ENCODE assay signal across 30 cellular contexts in genomic region chr5:145589063-145589462, GRCh38.
"Had no signal": no experiment of that assay in that cellular context is flagged by ENCODE, and none has a peak within 500 bp of the region (broad histone marks: within the 10 kb centered on the region; RNA-seq: fewer than 3 reads in every experiment).

No MANE protein-coding gene starts in this region.

- H3K27ac ChIP-seq: body of pancreas, colonic mucosa, epithelial cell of prostate, esophagus squamous epithelium, gastroesophageal sphincter, heart right ventricle had no signal

- H3K4me2 ChIP-seq: hepatocyte had no signal

- H3K36me3 ChIP-seq: adrenal gland, colonic mucosa, esophagus squamous epithelium, gastroesophageal sphincter, heart right ventricle had no signal

- ATAC-seq: activated CD4-positive, alpha-beta T cell treated with anti-CD3 and anti-CD28 coated beads for 36 hours; activated CD8-positive, alpha-beta T cell treated with anti-CD3 and anti-CD28 coated beads, Interleukin-2, amount 10 ng/mL, durations not matched to agents 7 days and 5 days; activated naive CD8-positive, alpha-beta T cell treated with anti-CD3 and anti-CD28 coated beads, Interleukin-2, amount 50 U/mL, for 24 hours; activated T-cell treated with anti-CD3 and anti-CD28 coated beads, Interleukin-2, amount 50 U/mL, for 4 hours; activated T-helper 17 cell treated with anti-CD3 and anti-CD28 coated beads, Interleukin-2, amount 50 U/mL, for 72 hours; body of pancreas; gastroesophageal sphincter; heart right ventricle had no signal

- DNase-seq: activated CD4-positive, alpha-beta memory T cell treated with anti-CD3 and anti-CD28 coated beads for 36 hours; activated CD4-positive, alpha-beta T cell treated with anti-CD3 and anti-CD28 coated beads for 36 hours; activated CD4-positive, alpha-beta T cell treated with anti-CD3 and anti-CD28 coated beads, Interleukin-2, amount 10 ng/mL, durations not matched to agents 24 days and 14 days; activated CD4-positive, CD25-positive, alpha-beta regulatory T cell; activated CD4-positive, CD25-positive, alpha-beta regulatory T cell treated with anti-CD3 and anti-CD28 coated beads, Interleukin-2, amount 50 U/mL, for 72 hours; activated CD8-positive, alpha-beta T cell treated with anti-CD3 and anti-CD28 coated beads, Interleukin-2, amount 10 ng/mL, durations not matched to agents 7 days and 5 days; activated effector memory CD4-positive, alpha-beta T cell treated with Interleukin-2 at 50 U/mL for 16 hours; activated gamma-delta T cell treated with Interleukin-2 at 50 U/mL for 16 hours; activated naive CD4-positive, alpha-beta T cell treated with anti-CD3 and anti-CD28 coated beads, Interleukin-2, amount 50 U/mL, for 16 hours; activated naive CD4-positive, alpha-beta T cell treated with Interleukin-2 at 50 U/mL for 16 hours; activated naive CD8-positive, alpha-beta T cell treated with anti-CD3 and anti-CD28 coated beads for 36 hours; activated naive CD8-positive, alpha-beta T cell treated with anti-CD3 and anti-CD28 coated beads, Interleukin-2, amount 50 U/mL, for 24 hours; activated T-cell treated with anti-CD3 and anti-CD28 coated beads, Interleukin-2, amount 50 U/mL, for 4 hours; adrenal gland; amygdala; aorta; body of pancreas; caudate nucleus; colonic mucosa; effector CD8-positive, alpha-beta T cell; esophagus squamous epithelium; foreskin melanocyte; heart right ventricle; T-helper 2 cell had no signal

- H3K9me3 ChIP-seq: adrenal gland, body of pancreas, colonic mucosa, esophagus squamous epithelium had no signal

- FAIRE-seq: endometrium, endothelial cell of umbilical vein had no signal

- H3K4me1 ChIP-seq: body of pancreas, colonic mucosa, heart right ventricle had no signal

- H3K4me3 ChIP-seq: adrenal gland, body of pancreas, colonic mucosa, esophagus squamous epithelium, gastroesophageal sphincter, heart right ventricle, hepatocyte had no signal

- H2AFZ ChIP-seq: hepatocyte had no signal

- H3K27me3 ChIP-seq: adrenal gland, body of pancreas, colonic mucosa, esophagus squamous epithelium, gastroesophageal sphincter, heart right ventricle, hepatocyte had no signal
